ENCODE assay signal across 19 cellular contexts in genomic region chr21:27132270-27132669, GRCh38.
DNase-seq lines count a peak whose midpoint lies in the region; ATAC-seq and TF ChIP-seq lines count a peak whose summit lies in the region.
"Had no signal": no experiment of that assay in that cellular context is flagged by ENCODE, and none has a peak within 500 bp of the region (broad histone marks: within the 10 kb centered on the region; RNA-seq: fewer than 3 reads in every experiment).

No MANE protein-coding gene starts in this region.

- DNase-seq in H4 (ENCODE audit: low spot score) (peak; percentile 46), astrocyte of the spinal cord (ENCODE audit: low read depth, low spot score) (peak; percentile 22), fibroblast of villous mesenchyme (ENCODE audit: low read depth) (peak; percentile 69), skeletal muscle cell (ENCODE audit: low read depth) (peak; percentile 84), germinal center (ENCODE audit: low spot score) (no peak)
- no peak for DNase-seq in activated CD4-positive, alpha-beta T cell treated with anti-CD3 and anti-CD28 coated beads for 36 hours
- DNase-seq: activated CD8-positive, alpha-beta memory T cell treated with anti-CD3 and anti-CD28 coated beads for 24 hours; KG1; NCI-H1105 treated with DMSO at 0.1 percent for 48 hours; pancreas; WERI-Rb-1 had no signal

- intact Hi-C loops in activated CD4-positive, alpha-beta T cell treated with anti-CD3 and anti-CD28 coated beads for 36 hours (cut with DNase I, micrococcal nuclease) = no loop called here

- CTCF ChIA-PET in activated CD4-positive, alpha-beta T cell treated with anti-CD3 and anti-CD28 coated beads for 36 hours (lab: Charles Lee) = no interaction called here

- H3K27me3 Mint-ChIP-seq in activated CD4-positive, alpha-beta T cell treated with anti-CD3 and anti-CD28 coated beads for 36 hours = no peaks in the 10 kb centered on the region
- H3K27me3 Mint-ChIP-seq: dendritic cell treated with granulocyte-macrophage colony-stimulating factor and Interleukin-4, amounts not matched to agents 40 ng/mL and 50 ng/mL, for 4 days; stimulated activated memory B cell treated with anti-CD40 and anti-IgM and Interleukin-4, amounts not matched to agents 10 μg/mL and 1 μg/mL and 100 μg/mL, for 72 hours had no signal

- peaks cover 4% of the 10 kb centered on the region for H3K9me3 Mint-ChIP-seq in activated CD4-positive, alpha-beta T cell treated with anti-CD3 and anti-CD28 coated beads for 36 hours (ENCODE audit: low read depth)
- H3K9me3 Mint-ChIP-seq: activated T-helper 1 cell treated with anti-CD3 and anti-CD28 coated beads, Interleukin-12 subunit alpha, Interleukin-12 subunit beta, Interleukin-2, Interleukin-4 antibody, amounts not matched to agents 30 ng/mL and 10 ng/mL and 1 ng/mL, durations not matched to agents 14 hours and 24 hours and 36 hours; dendritic cell treated with granulocyte-macrophage colony-stimulating factor and Interleukin-4, amounts not matched to agents 40 ng/mL and 50 ng/mL, for 4 days had no signal

- in situ Hi-C loops in astrocyte of the spinal cord (cut with HindIII; ENCODE audit: low sequenced_read_pairs) = no loop called here

- H3K36me3 Mint-ChIP-seq in activated CD4-positive, alpha-beta T cell treated with anti-CD3 and anti-CD28 coated beads for 36 hours (ENCODE audit: low read depth) = no peaks in the 10 kb centered on the region
- H3K36me3 Mint-ChIP-seq: stimulated activated memory B cell treated with anti-CD40 and anti-IgM and Interleukin-4, amounts not matched to agents 10 μg/mL and 1 μg/mL and 100 μg/mL, for 72 hours had no signal

- no peak overlapping the region for H3K4me3 ChIP-seq in astrocyte of the spinal cord (ENCODE audit: low read depth, low read length)
- H3K4me3 ChIP-seq in fibroblast of villous mesenchyme (ENCODE audit: low read depth, low read length) = no peak overlapping the region
- H3K4me3 ChIP-seq in skeletal muscle cell (ENCODE audit: low read depth, low read length) = no peak overlapping the region
- H3K4me3 ChIP-seq: hepatocyte, pancreas, tibial nerve had no signal

- H3K4me3 Mint-ChIP-seq in activated CD4-positive, alpha-beta T cell treated with anti-CD3 and anti-CD28 coated beads for 36 hours = no peak overlapping the region
- H3K4me3 Mint-ChIP-seq: activated T-helper 1 cell treated with anti-CD3 and anti-CD28 coated beads, Interleukin-12 subunit alpha, Interleukin-12 subunit beta, Interleukin-2, Interleukin-4 antibody, amounts not matched to agents 30 ng/mL and 10 ng/mL and 1 ng/mL, durations not matched to agents 14 hours and 24 hours and 36 hours; dendritic cell treated with granulocyte-macrophage colony-stimulating factor and Interleukin-4, amounts not matched to agents 40 ng/mL and 50 ng/mL, for 4 days; stimulated activated memory B cell treated with anti-CD40 and anti-IgM and Interleukin-4, amounts not matched to agents 10 μg/mL and 1 μg/mL and 100 μg/mL, for 72 hours had no signal

- TF ChIP-seq CTCF in astrocyte of the spinal cord (IDR thresholded peaks at IDR 0.05; ENCODE audit: low read depth, low read length) (no peak), fibroblast of villous mesenchyme (IDR thresholded peaks at IDR 0.05; ENCODE audit: insufficient read depth, low read depth, low read length) (no peak)

- POLR2A ChIA-PET in activated CD4-positive, alpha-beta T cell treated with anti-CD3 and anti-CD28 coated beads for 36 hours (lab: Charles Lee) = no interaction called here

- no peaks in the 10 kb centered on the region for H3K4me1 Mint-ChIP-seq in activated CD4-positive, alpha-beta T cell treated with anti-CD3 and anti-CD28 coated beads for 36 hours
- H3K4me1 Mint-ChIP-seq: stimulated activated memory B cell treated with anti-CD40 and anti-IgM and Interleukin-4, amounts not matched to agents 10 μg/mL and 1 μg/mL and 100 μg/mL, for 72 hours had no signal

- ATAC-seq in HG02973 (IDR thresholded peaks at IDR 0.05; ENCODE audit: unreplicated experiment) = no peak
- no peak for ATAC-seq in activated CD4-positive, alpha-beta T cell treated with anti-CD3 and anti-CD28 coated beads for 36 hours
- ATAC-seq: left lobe of liver; Right ventricle myocardium inferior; stimulated activated memory B cell treated with anti-CD40 and anti-IgM and Interleukin-4, amounts not matched to agents 10 μg/mL and 1 μg/mL and 100 μg/mL, for 72 hours had no signal

- H3K27ac Mint-ChIP-seq in activated CD4-positive, alpha-beta T cell treated with anti-CD3 and anti-CD28 coated beads for 36 hours = no peak overlapping the region
- H3K27ac Mint-ChIP-seq: activated T-helper 1 cell treated with anti-CD3 and anti-CD28 coated beads, Interleukin-12 subunit alpha, Interleukin-12 subunit beta, Interleukin-2, Interleukin-4 antibody, amounts not matched to agents 30 ng/mL and 10 ng/mL and 1 ng/mL, durations not matched to agents 14 hours and 24 hours and 36 hours; dendritic cell treated with granulocyte-macrophage colony-stimulating factor and Interleukin-4, amounts not matched to agents 40 ng/mL and 50 ng/mL, for 4 days; stimulated activated memory B cell treated with anti-CD40 and anti-IgM and Interleukin-4, amounts not matched to agents 10 μg/mL and 1 μg/mL and 100 μg/mL, for 72 hours had no signal

Comparison
In these comparisons a context has a peak if more than half of its experiments do, and no peak if none do; other contexts are left out.
1. DNase-seq: peak in H4 (single experiment), astrocyte of the spinal cord (single experiment), fibroblast of villous mesenchyme (single experiment) and skeletal muscle cell (single experiment); none in germinal center (single experiment) and activated CD4-positive, alpha-beta T cell treated with anti-CD3 and anti-CD28 coated beads for 36 hours (single experiment).